ENCODE assay signal across 1 cellular context in genomic region chr2:37982847-37983246, GRCh38.
TF ChIP-seq lines count a peak whose summit lies in the region.

No MANE protein-coding gene starts in this region.

TF ChIP-seq in GM23338, 12 proteins besides CTCF, POLR2A, EP300 and RAD21 (continued from another document):
- TF ChIP-seq ZNF462 (CRISPR knock-in tag; IDR thresholded peaks at IDR 0.05): no peak
